ENCODE assay signal across 16 cellular contexts in genomic region chr12:121783771-121784170, GRCh38. TPM values are rescaled to one million over a fixed set of nuclear protein-coding genes. Genes with fewer than 3 reads are reported as not detected.
A peak's percentile ranks its signal among the peaks of the same experiment; 100 is the strongest.
DNase-seq lines count a peak whose midpoint lies in the region; ATAC-seq and TF ChIP-seq lines count a peak whose summit lies in the region.
"Had no signal": no experiment of that assay in that cellular context is flagged by ENCODE, and none has a peak within 500 bp of the region (broad histone marks: within the 10 kb centered on the region; RNA-seq: fewer than 3 reads in every experiment).

No MANE protein-coding gene starts in this region.

- peaks cover 6% of the 10 kb centered on the region for H3K36me3 ChIP-seq in suprapubic skin
- H3K36me3 ChIP-seq: prostate gland had no signal

- no peaks in the 10 kb centered on the region for H3K9me3 Mint-ChIP-seq in stimulated activated naive CD8-positive, alpha-beta T cell treated with anti-CD3 and anti-CD28 coated beads, Interleukin-15, Interleukin-2, amounts not matched to agents 100 ng/mL and 50 ng/mL, for 24 hours

- peaks cover 57% of the 10 kb centered on the region for H3K36me3 Mint-ChIP-seq in stimulated activated naive CD8-positive, alpha-beta T cell treated with anti-CD3 and anti-CD28 coated beads, Interleukin-15, Interleukin-2, amounts not matched to agents 100 ng/mL and 50 ng/mL, for 24 hours (ENCODE audit: low read depth)

- ATAC-seq in stimulated activated naive CD8-positive, alpha-beta T cell treated with anti-CD3 and anti-CD28 coated beads, Interleukin-15, Interleukin-2, amounts not matched to agents 100 U/mL and 50 U/mL, for 24 hours: no peak
- ATAC-seq in GM21360 (IDR thresholded peaks at IDR 0.05; ENCODE audit: unreplicated experiment): no peak

- no peaks in the 10 kb centered on the region for H3K27me3 Mint-ChIP-seq in stimulated activated naive CD8-positive, alpha-beta T cell treated with anti-CD3 and anti-CD28 coated beads, Interleukin-15, Interleukin-2, amounts not matched to agents 100 ng/mL and 50 ng/mL, for 24 hours

- H3K4me1 ChIP-seq in suprapubic skin: peaks cover 23% of the 10 kb centered on the region

- no peak for TF ChIP-seq EP300 in suprapubic skin (IDR thresholded peaks at IDR 0.05)

- no peaks in the 10 kb centered on the region for H3K27me3 ChIP-seq in suprapubic skin
- H3K27me3 ChIP-seq: BLaER1 treated with 17β-estradiol and CSF1 and Interleukin-3, amounts not matched to agents 10 nM and 100 nM; dorsolateral prefrontal cortex; tibial nerve had no signal

- no peak overlapping the region for H3K4me3 ChIP-seq in fibroblast of villous mesenchyme (ENCODE audit: low read depth, low read length)
- no peak overlapping the region for H3K4me3 ChIP-seq in suprapubic skin
- H3K4me3 ChIP-seq: BLaER1 treated with 17β-estradiol and CSF1 and Interleukin-3, amounts not matched to agents 10 nM and 100 nM; dorsolateral prefrontal cortex; prostate gland; tibial nerve had no signal

- peaks cover 90% of the 10 kb centered on the region for H3K4me1 Mint-ChIP-seq in stimulated activated naive CD8-positive, alpha-beta T cell treated with anti-CD3 and anti-CD28 coated beads, Interleukin-15, Interleukin-2, amounts not matched to agents 100 ng/mL and 50 ng/mL, for 24 hours (ENCODE audit: low read depth)

- no peak for TF ChIP-seq CTCF in fibroblast of villous mesenchyme (IDR thresholded peaks at IDR 0.05; ENCODE audit: insufficient read depth, low read depth, low read length)
- no peak for TF ChIP-seq CTCF in suprapubic skin (IDR thresholded peaks at IDR 0.05)

- no peak for TF ChIP-seq POLR2A in suprapubic skin (IDR thresholded peaks at IDR 0.05)

- H3K4me3 Mint-ChIP-seq in stimulated activated naive CD8-positive, alpha-beta T cell treated with anti-CD3 and anti-CD28 coated beads, Interleukin-15, Interleukin-2, amounts not matched to agents 100 ng/mL and 50 ng/mL, for 24 hours: peak overlapping the region; percentile 49

- DNase-seq in stimulated activated naive CD8-positive, alpha-beta T cell treated with anti-CD3 and anti-CD28 coated beads, Interleukin-15, Interleukin-2, amounts not matched to agents 100 U/mL and 50 U/mL, for 24 hours: no peak
- peak; percentile 28 to 29 for DNase-seq in activated T-cell treated with anti-CD3 and anti-CD28 coated beads, Interleukin-2, amount 50 U/mL, for 48 hours
- peak; percentile 31 for DNase-seq in fibroblast of villous mesenchyme (ENCODE audit: low read depth)
- DNase-seq in suprapubic skin (ENCODE audit: low spot score in 2 of 2): no peak
- DNase-seq in NCI-H1694 treated with DMSO at 0.1 percent for 48 hours (lab: John Stamatoyannopoulos, UW): no peak
- no peak for DNase-seq in NCI-H128 (lab: John Stamatoyannopoulos, UW; ENCODE audit: unreplicated experiment)
- DNase-seq: dorsolateral prefrontal cortex, GOT3, hippocampal formation, mesendoderm, NCI-H2081 had no signal

- no peaks in the 10 kb centered on the region for H3K9me3 ChIP-seq in suprapubic skin
- H3K9me3 ChIP-seq: BLaER1 treated with 17β-estradiol and CSF1 and Interleukin-3, amounts not matched to agents 10 nM and 100 nM; prostate gland; tibial nerve had no signal

- H3K27ac ChIP-seq in suprapubic skin: no peak overlapping the region
- H3K27ac ChIP-seq: prostate gland, tibial nerve had no signal

- WGBS in suprapubic skin: 57% methylated on average over 6 of the region's 6 CpGs

- H3K27ac Mint-ChIP-seq in stimulated activated naive CD8-positive, alpha-beta T cell treated with anti-CD3 and anti-CD28 coated beads, Interleukin-15, Interleukin-2, amounts not matched to agents 100 ng/mL and 50 ng/mL, for 24 hours: peak overlapping the region; percentile 95

RNA-seq across cellular contexts. Expression of gene RHOF, which starts 9.7 kb away (rescaled TPM):
- 9.0 and 11.7 TPM in 2 replicates for total RNA-seq in fibroblast of villous mesenchyme
- total RNA-seq in suprapubic skin: 10 to 100 TPM in 3 of 4 donors, 1 to 10 TPM in 1; 6.6 to 20.4 (median 17.5) TPM

RNA-seq across cellular contexts. Expression of gene SETD1B, which starts 20.0 kb away (rescaled TPM):
- total RNA-seq in fibroblast of villous mesenchyme (4.7 and 5.2 TPM in 2 replicates), suprapubic skin (10 to 100 TPM; 13.1 to 23.1 (median 19.5) TPM)

Comparison
In these comparisons a context has a peak if more than half of its experiments do, and no peak if none do; other contexts are left out.
1. DNase-seq: peak in activated T-cell treated with anti-CD3 and anti-CD28 coated beads, Interleukin-2, amount 50 U/mL, for 48 hours (2 of 2) and fibroblast of villous mesenchyme (single experiment); none in stimulated activated naive CD8-positive, alpha-beta T cell treated with anti-CD3 and anti-CD28 coated beads, Interleukin-15, Interleukin-2, amounts not matched to agents 100 U/mL and 50 U/mL, for 24 hours (single experiment), suprapubic skin (0 of 2), NCI-H1694 treated with DMSO at 0.1 percent for 48 hours (single experiment) and NCI-H128 (single experiment).